In the genomic region with DNA sequence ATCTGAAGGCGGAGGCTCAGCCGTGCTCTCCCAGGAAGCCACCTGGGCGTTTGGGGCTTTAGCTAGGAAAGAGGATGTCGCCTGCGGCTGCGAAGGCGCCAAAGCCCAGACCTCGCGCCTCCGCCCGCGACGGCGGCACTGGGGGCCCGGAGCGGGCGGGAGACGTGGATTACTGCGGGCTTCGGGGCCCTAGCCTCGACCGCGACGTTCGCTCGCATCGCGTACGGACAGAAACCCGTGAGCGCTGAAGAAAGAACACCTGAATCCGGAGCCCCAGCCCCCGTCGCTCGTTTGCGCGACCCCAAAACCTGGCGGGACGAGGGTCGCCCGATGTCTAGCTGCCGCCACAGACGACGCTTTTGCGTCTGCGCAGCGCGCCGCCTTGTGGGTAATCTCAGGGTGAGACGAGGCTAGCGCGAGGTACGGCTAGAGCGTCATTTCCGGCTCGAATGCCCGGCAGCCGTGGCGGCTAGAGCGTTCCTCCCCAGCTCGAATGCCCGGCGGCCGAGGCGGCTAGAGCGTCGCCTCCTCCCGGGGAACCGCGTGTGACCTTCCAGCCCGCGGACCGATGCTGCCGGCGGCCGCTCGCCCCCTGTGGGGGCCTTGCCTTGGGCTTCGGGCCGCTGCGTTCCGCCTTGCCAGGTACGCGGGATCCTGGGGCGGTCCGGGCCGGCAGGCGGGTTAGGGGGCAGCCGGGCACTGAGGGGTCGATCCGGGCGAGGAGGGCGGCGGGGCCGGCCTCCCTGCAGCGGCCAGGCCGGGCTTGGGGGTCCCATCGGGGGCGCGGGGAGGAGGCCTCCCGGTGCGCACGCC, we compare ENCODE assay signal across 8 cellular contexts. TPM values are rescaled to one million over a fixed set of nuclear protein-coding genes. Genes with fewer than 3 reads are reported as not detected.
DNase-seq lines count a peak whose midpoint lies in the region; ATAC-seq and TF ChIP-seq lines count a peak whose summit lies in the region.

A gene (plus strand): TSS at position 434 of the 813 bp plus-strand sequence. CDS start 135 bp downstream, at position 569.

- DNase-seq in AG10803 (ENCODE audit: low read depth) (peak; percentile 89), NCI-H460 (ENCODE audit: extremely low read depth, low read depth) (peak; percentile 88), chondrocyte (ENCODE audit: low spot score) (no peak), kidney glomerular epithelial cell (lab: John Stamatoyannopoulos, UW) (peak; percentile 85)
- peak; percentile 76 to 86 for DNase-seq in activated CD4-positive, alpha-beta T cell treated with anti-CD3 and anti-CD28 coated beads for 24 hours (ENCODE audit: low read depth in 2 of 2)
- DNase-seq in stimulated activated CD4-positive, alpha-beta T cell treated with anti-CD3 and anti-CD28 coated beads, Interleukin-15, amount 100 ng/mL, for 48 hours (ENCODE audit: low read depth in 2 of 2): peak; percentile 81 to 85

- peak within 1 kb of the TSS; percentile 95 for H3K27ac Mint-ChIP-seq in chondrocyte (ENCODE audit: unreplicated experiment)

- H3K27me3 Mint-ChIP-seq in chondrocyte (ENCODE audit: low read depth): no peaks in the 10 kb centered on the region

- H3K4me3 Mint-ChIP-seq in chondrocyte (ENCODE audit: unreplicated experiment): peak within 1 kb of the TSS; percentile 95

- H3K36me3 Mint-ChIP-seq in chondrocyte (ENCODE audit: low read depth): peaks cover 18% of the 10 kb centered on the region

- ATAC-seq in GM19025 (IDR thresholded peaks at IDR 0.05; ENCODE audit: low read depth, unreplicated experiment): peak; percentile 78
- ATAC-seq in HG03342 (IDR thresholded peaks at IDR 0.05; ENCODE audit: unreplicated experiment): peak; percentile 82

- TF ChIP-seq CTCF in AG10803 (conservative IDR thresholded peaks at IDR 0.05; ENCODE audit: low read length) (peak; percentile 23), chondrocyte (IDR thresholded peaks at IDR 0.05) (peak; percentile 60)

- peaks cover 28% of the 10 kb centered on the region for H3K4me1 Mint-ChIP-seq in chondrocyte (ENCODE audit: low read depth)

- no peaks in the 10 kb centered on the region for H3K9me3 Mint-ChIP-seq in chondrocyte (ENCODE audit: low read depth)

- H3K4me3 ChIP-seq in AG10803 (ENCODE audit: low read length): peak within 1 kb of the TSS; percentile 89

RNA-seq across cellular contexts. Expression of the gene that starts here (rescaled TPM):
- 33.7 and 38.1 TPM in 2 replicates for total RNA-seq in NCI-H460 (2014; rRNA removed; shearing (Covaris generic))
- 41.3 and 53.5 TPM in 2 replicates for polyA plus RNA-seq in NCI-H460 (2014; cell fraction: nucleus; rRNA removed)
- 38.7 to 48.6 TPM (median 41.8 TPM) in 3 replicates for total RNA-seq in chondrocyte
